In genomic region chr15:56736308-56736707, GRCh38 we compare ENCODE assay signal across 1 cellular context.
TF ChIP-seq lines count a peak whose summit lies in the region.

No MANE protein-coding gene starts in this region.

TF ChIP-seq in HepG2, 621 proteins besides CTCF, POLR2A, EP300 and RAD21 (continued from another document and continues in another):
- TF ChIP-seq ZBTB33 (CRISPR knock-in tag; IDR thresholded peaks at IDR 0.05): no peak
- TF ChIP-seq GLMP (CRISPR knock-in tag; IDR thresholded peaks at IDR 0.05; ENCODE audit: borderline replicate concordance): no peak
- TF ChIP-seq CREB1 (IDR thresholded peaks at IDR 0.05): peak; percentile 69
- TF ChIP-seq CREB1 (CRISPR knock-in tag; IDR thresholded peaks at IDR 0.05): peak; percentile 85
- no peak for TF ChIP-seq ZNF790 (CRISPR knock-in tag; IDR thresholded peaks at IDR 0.05; ENCODE audit: borderline replicate concordance)
- no peak for TF ChIP-seq GATAD1 (CRISPR knock-in tag; IDR thresholded peaks at IDR 0.05)
- TF ChIP-seq ZSCAN22 (CRISPR knock-in tag; IDR thresholded peaks at IDR 0.05): no peak
- peak; percentile 97 for TF ChIP-seq ZBTB21 (CRISPR knock-in tag; IDR thresholded peaks at IDR 0.05)
- TF ChIP-seq PTBP1 (IDR thresholded peaks at IDR 0.05; ENCODE audit: low read depth, low read length, poor library complexity, severe bottlenecking): no peak
- no peak for TF ChIP-seq PCBP2 (optimal IDR thresholded peaks at IDR 0.05; ENCODE audit: low read depth, low read length, poor library complexity, severe bottlenecking)
- no peak for TF ChIP-seq ZMAT5 (CRISPR knock-in tag; IDR thresholded peaks at IDR 0.05; ENCODE audit: borderline replicate concordance, low read depth)
- TF ChIP-seq GRHL1 (CRISPR knock-in tag; conservative IDR thresholded peaks at IDR 0.05): no peak
- no peak for TF ChIP-seq ZNF589 (CRISPR knock-in tag; conservative IDR thresholded peaks at IDR 0.05)
- no peak for TF ChIP-seq SSRP1 (CRISPR knock-in tag; IDR thresholded peaks at IDR 0.05)
- TF ChIP-seq HOMEZ (CRISPR knock-in tag; IDR thresholded peaks at IDR 0.05; ENCODE audit: low read depth): peak; percentile 74; the same call in 1 of the 2 replicates
- no peak for TF ChIP-seq ZIK1 (CRISPR knock-in tag; IDR thresholded peaks at IDR 0.05; ENCODE audit: borderline replicate concordance, low read depth)
- no peak for TF ChIP-seq PHF21A (CRISPR knock-in tag; IDR thresholded peaks at IDR 0.05)
- TF ChIP-seq GABPB1 (CRISPR knock-in tag; IDR thresholded peaks at IDR 0.05): peak; percentile 49; the same call in 1 of the 2 replicates
- TF ChIP-seq NR2C2 (CRISPR knock-in tag; IDR thresholded peaks at IDR 0.05; ENCODE audit: borderline replicate concordance): no peak
- TF ChIP-seq ZNF879 (CRISPR knock-in tag; IDR thresholded peaks at IDR 0.05): no peak
- TF ChIP-seq HOXA3 (CRISPR knock-in tag; IDR thresholded peaks at IDR 0.05): peak; percentile 33; the same call in 1 of the 2 replicates
- TF ChIP-seq RFX5 (IDR thresholded peaks at IDR 0.05; ENCODE audit: low read depth, low read length): no peak
- TF ChIP-seq KMT2A (CRISPR knock-in tag; IDR thresholded peaks at IDR 0.05): no peak
- TF ChIP-seq FIP1L1 (IDR thresholded peaks at IDR 0.05; ENCODE audit: borderline replicate concordance, insufficient read depth, low read depth, low read length): no peak
- TF ChIP-seq KMT2B (CRISPR knock-in tag; IDR thresholded peaks at IDR 0.05): no peak
- no peak for TF ChIP-seq ZNF772 (CRISPR knock-in tag; IDR thresholded peaks at IDR 0.05)
- TF ChIP-seq ZNF335 (CRISPR knock-in tag; IDR thresholded peaks at IDR 0.05): no peak
- no peak for TF ChIP-seq ZNF235 (CRISPR knock-in tag; IDR thresholded peaks at IDR 0.05; ENCODE audit: borderline replicate concordance)
- TF ChIP-seq ZSCAN20 (CRISPR knock-in tag; IDR thresholded peaks at IDR 0.05; ENCODE audit: borderline replicate concordance): no peak
- no peak for TF ChIP-seq ZNF709 (CRISPR knock-in tag; IDR thresholded peaks at IDR 0.05)
- no peak for TF ChIP-seq HNRNPH1 (optimal IDR thresholded peaks at IDR 0.05; ENCODE audit: low read depth, low read length)
- TF ChIP-seq ZNF761 (CRISPR knock-in tag; conservative IDR thresholded peaks at IDR 0.05): no peak
- TF ChIP-seq ZNF792 (CRISPR knock-in tag; IDR thresholded peaks at IDR 0.05): no peak
- no peak; the same call in 1 of the 2 replicates for TF ChIP-seq SMARCC2 (IDR thresholded peaks at IDR 0.05)
- TF ChIP-seq NFYC (CRISPR knock-in tag; IDR thresholded peaks at IDR 0.05): no peak
- TF ChIP-seq ZBTB43 (CRISPR knock-in tag; conservative IDR thresholded peaks at IDR 0.05): no peak
- no peak for TF ChIP-seq EEA1 (CRISPR knock-in tag; IDR thresholded peaks at IDR 0.05; ENCODE audit: borderline replicate concordance)
- no peak for TF ChIP-seq TAF1 (CRISPR knock-in tag; IDR thresholded peaks at IDR 0.05)
- no peak for TF ChIP-seq FOXO1 (CRISPR knock-in tag; IDR thresholded peaks at IDR 0.05)
- no peak for TF ChIP-seq ZNF160 (CRISPR knock-in tag; IDR thresholded peaks at IDR 0.05)
- 0 out of 4 replicates have a peak, but pooled peaks of 1 of the 2 experiments have one; percentile 14 for TF ChIP-seq MAFK (conservative IDR thresholded peaks at IDR 0.05 in 1 of 2, IDR thresholded peaks at IDR 0.05 in 1 of 2; ENCODE audit: low read length in 2 of 2)
- TF ChIP-seq ZHX2 (IDR thresholded peaks at IDR 0.05; ENCODE audit: low read depth): peak; percentile 62; the same call in 1 of the 2 replicates
- no peak for TF ChIP-seq ZHX2 (CRISPR knock-in tag; IDR thresholded peaks at IDR 0.05; ENCODE audit: borderline replicate concordance)
- TF ChIP-seq ARID5B (CRISPR knock-in tag; IDR thresholded peaks at IDR 0.05): peak; percentile 18; the same call in 1 of the 2 replicates
- TF ChIP-seq ATM (IDR thresholded peaks at IDR 0.05; ENCODE audit: borderline replicate concordance): no peak
- TF ChIP-seq GTF3A (CRISPR knock-in tag; conservative IDR thresholded peaks at IDR 0.05): no peak
- no peak for TF ChIP-seq KLF6 (CRISPR knock-in tag; IDR thresholded peaks at IDR 0.05)
- TF ChIP-seq CREM (IDR thresholded peaks at IDR 0.05): 0 out of 2 replicates have a peak, but pooled peaks have one; percentile 27
- TF ChIP-seq CREM (CRISPR knock-in tag; IDR thresholded peaks at IDR 0.05): no peak
- no peak for TF ChIP-seq ZFP1 (CRISPR knock-in tag; IDR thresholded peaks at IDR 0.05)
- no peak for TF ChIP-seq TOPORS (CRISPR knock-in tag; IDR thresholded peaks at IDR 0.05)
- TF ChIP-seq NFKB2 (CRISPR knock-in tag; IDR thresholded peaks at IDR 0.05; ENCODE audit: borderline replicate concordance): no peak
- no peak for TF ChIP-seq BORCS8-MEF2B (CRISPR knock-in tag; IDR thresholded peaks at IDR 0.05)
- TF ChIP-seq ZNF546 (CRISPR knock-in tag; conservative IDR thresholded peaks at IDR 0.05): no peak
- no peak for TF ChIP-seq ZNF563 (CRISPR knock-in tag; IDR thresholded peaks at IDR 0.05)
- TF ChIP-seq SAP130 (CRISPR knock-in tag; IDR thresholded peaks at IDR 0.05; ENCODE audit: low read depth): peak; percentile 23; the same call in 1 of the 2 replicates
- TF ChIP-seq ZNF841 (CRISPR knock-in tag; IDR thresholded peaks at IDR 0.05; ENCODE audit: borderline replicate concordance): no peak
